29 cellular contexts compared by ENCODE assay signal in the genomic region with DNA sequence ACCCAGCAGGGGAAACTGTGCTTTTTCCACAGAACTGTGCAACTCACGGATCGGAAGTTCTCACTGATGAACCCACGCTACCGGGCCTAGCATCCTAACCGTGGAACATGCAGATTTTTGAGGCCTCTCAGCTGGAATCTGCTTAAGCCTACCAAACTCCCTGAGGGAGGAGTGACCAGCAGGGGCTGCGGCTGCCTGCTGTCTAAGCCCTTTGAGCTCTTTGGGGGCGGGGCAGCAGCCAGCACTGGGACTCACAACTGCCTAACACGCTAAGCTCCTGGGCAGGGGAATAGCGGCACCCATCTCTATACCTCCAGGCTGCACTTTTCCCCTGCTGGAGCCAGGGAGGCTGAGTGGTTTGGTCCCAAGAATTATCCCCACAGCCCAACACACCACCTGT. TPM values are rescaled to one million over a fixed set of nuclear protein-coding genes. Genes with fewer than 3 reads are reported as not detected.
"Had no signal": no experiment of that assay in that cellular context is flagged by ENCODE, and none has a peak within 500 bp of the region (broad histone marks: within the 10 kb centered on the region; RNA-seq: fewer than 3 reads in every experiment).

No MANE protein-coding gene starts in this region.

- DNase-seq: activated CD4-positive, alpha-beta T cell treated with anti-CD3 and anti-CD28 coated beads for 1 hour; activated CD4-positive, alpha-beta T cell treated with anti-CD3 and anti-CD28 coated beads, Interleukin-2, amount 50 U/mL, for 1 hour; activated T-cell treated with anti-CD3 and anti-CD28 coated beads, Interleukin-2, amount 50 U/mL, for 24 hours; adrenal gland; brain microvascular endothelial cell; caudate nucleus; effector memory CD8-positive, alpha-beta T cell; gastrocnemius medialis; head of caudate nucleus; kidney; occipital lobe; sigmoid colon; stimulated activated CD4-positive, alpha-beta T cell treated with anti-CD3 and anti-CD28 coated beads, Interleukin-4, amount 100 ng/mL, for 1 hour; stimulated activated naive CD4-positive, alpha-beta T cell; T-cell; testis; trophoblast cell; uterus had no signal

- H3K4me2 ChIP-seq: smooth muscle cell had no signal

- H3K4me1 ChIP-seq: adrenal gland, ascending aorta, esophagus muscularis mucosa, gastrocnemius medialis, left lung, sigmoid colon, testis, uterus had no signal

- H3K27ac ChIP-seq: adrenal gland, ascending aorta, brain microvascular endothelial cell, esophagus muscularis mucosa, gastrocnemius medialis, left lung, sigmoid colon, testis, uterus, VCaP had no signal

- H3K36me3 Mint-ChIP-seq: activated naive CD8-positive, alpha-beta T cell; T-cell had no signal

- FAIRE-seq: kidney had no signal

- H3K27ac Mint-ChIP-seq: activated naive CD8-positive, alpha-beta T cell; activated T-cell treated with anti-CD3 and anti-CD28 coated beads, Interleukin-2, amount 50 U/mL, for 24 hours; activated T-helper 17 cell treated with anti-CD3 and anti-CD28 coated beads, Interleukin-2, amount 50 U/mL, for 72 hours; dendritic cell treated with granulocyte-macrophage colony-stimulating factor and Interleukin-4, amounts not matched to agents 40 ng/mL and 50 ng/mL, for 4 days; effector memory CD8-positive, alpha-beta T cell; natural killer cell treated with Interleukin-12 subunit alpha and Interleukin-12 subunit beta and Interleukin-15 and Interleukin-18, amount 100 ng/mL, for 72 hours; T-cell; T-helper 2 cell treated with Interferon-gamma antibody and Interleukin-4, amounts not matched to agents 5 μg/mL and 100 μg/mL, for 36 hours had no signal

- H3K9me3 ChIP-seq: adrenal gland, ascending aorta, esophagus muscularis mucosa, gastrocnemius medialis, left lung, sigmoid colon, testis, uterus had no signal

- H3K27me3 Mint-ChIP-seq: activated naive CD8-positive, alpha-beta T cell; activated T-cell treated with anti-CD3 and anti-CD28 coated beads, Interleukin-2, amount 50 U/mL, for 24 hours; dendritic cell treated with granulocyte-macrophage colony-stimulating factor and Interleukin-4, amounts not matched to agents 40 ng/mL and 50 ng/mL, for 4 days had no signal

- H3K36me3 ChIP-seq: adrenal gland, ascending aorta, brain microvascular endothelial cell, esophagus muscularis mucosa, gastrocnemius medialis, left lung, sigmoid colon, uterus had no signal

- ATAC-seq: activated T-helper 17 cell treated with anti-CD3 and anti-CD28 coated beads, Interleukin-2, amount 50 U/mL, for 72 hours; effector memory CD8-positive, alpha-beta T cell; gastrocnemius medialis; left lung; natural killer cell treated with Interleukin-12 subunit alpha and Interleukin-12 subunit beta and Interleukin-15 and Interleukin-18, amount 100 ng/mL, for 72 hours; T-cell had no signal

- H3K9me3 Mint-ChIP-seq: activated T-cell treated with anti-CD3 and anti-CD28 coated beads, Interleukin-2, amount 50 U/mL, for 24 hours; natural killer cell treated with Interleukin-12 subunit alpha and Interleukin-12 subunit beta and Interleukin-15 and Interleukin-18, amount 100 ng/mL, for 72 hours had no signal

- H3K27me3 ChIP-seq: adrenal gland, ascending aorta, brain microvascular endothelial cell, esophagus muscularis mucosa, gastrocnemius medialis, left lung, sigmoid colon, testis, uterus had no signal

- H3K4me1 Mint-ChIP-seq: activated T-helper 17 cell treated with anti-CD3 and anti-CD28 coated beads, Interleukin-2, amount 50 U/mL, for 72 hours; T-cell had no signal

- H3K4me3 ChIP-seq: adrenal gland, ascending aorta, esophagus muscularis mucosa, gastrocnemius medialis, left lung, lung, sigmoid colon, smooth muscle cell, testis, uterus had no signal

- H3K4me3 Mint-ChIP-seq: activated naive CD8-positive, alpha-beta T cell; activated T-cell treated with anti-CD3 and anti-CD28 coated beads, Interleukin-2, amount 50 U/mL, for 24 hours; activated T-helper 17 cell treated with anti-CD3 and anti-CD28 coated beads, Interleukin-2, amount 50 U/mL, for 72 hours; dendritic cell treated with granulocyte-macrophage colony-stimulating factor and Interleukin-4, amounts not matched to agents 40 ng/mL and 50 ng/mL, for 4 days; effector memory CD8-positive, alpha-beta T cell; natural killer cell treated with Interleukin-12 subunit alpha and Interleukin-12 subunit beta and Interleukin-15 and Interleukin-18, amount 100 ng/mL, for 72 hours; T-cell; T-helper 2 cell treated with Interferon-gamma antibody and Interleukin-4, amounts not matched to agents 5 μg/mL and 100 μg/mL, for 36 hours had no signal

RNA-seq across cellular contexts. Expression of a gene that starts 20.4 kb away (rescaled TPM):
- total RNA-seq: activated T-helper 17 cell treated with anti-CD3 and anti-CD28 coated beads, Interleukin-2, amount 50 U/mL, for 72 hours; gastrocnemius medialis; natural killer cell treated with Interleukin-12 subunit alpha and Interleukin-12 subunit beta and Interleukin-15 and Interleukin-18, amount 100 ng/mL, for 72 hours had no signal

RNA-seq across cellular contexts. Expression of a gene that starts 36.8 kb away (rescaled TPM):
- total RNA-seq: activated T-helper 17 cell treated with anti-CD3 and anti-CD28 coated beads, Interleukin-2, amount 50 U/mL, for 72 hours; smooth muscle cell; T-cell had no signal
- polyA plus RNA-seq: smooth muscle cell had no signal
